In the genomic region with DNA sequence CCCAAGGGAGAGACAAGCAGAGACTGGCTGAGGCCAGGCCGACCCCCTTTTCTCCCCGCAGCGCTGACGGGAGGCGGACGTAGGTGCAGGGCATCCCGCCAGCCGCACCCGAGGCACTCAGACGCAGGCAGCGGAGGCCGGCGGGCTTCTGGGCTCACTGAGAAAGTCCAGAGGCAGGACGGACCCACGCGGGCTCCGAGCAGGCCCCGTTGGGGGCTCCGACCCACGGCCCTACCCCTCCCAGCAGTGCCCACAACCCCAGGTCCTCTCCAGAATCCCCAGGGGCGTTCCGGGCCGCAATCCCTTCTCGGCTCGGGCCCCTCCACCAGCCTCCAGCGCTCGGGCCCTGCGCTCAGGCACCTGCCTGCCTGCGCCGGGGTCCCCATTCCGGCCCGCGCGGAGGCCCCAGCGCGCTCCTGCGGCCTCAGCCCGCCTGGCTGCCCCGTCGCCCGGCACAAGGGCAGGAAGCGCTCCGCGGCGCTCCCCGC, we compare ENCODE assay signal across 8 cellular contexts. TPM values are rescaled to one million over a fixed set of nuclear protein-coding genes. Genes with fewer than 3 reads are reported as not detected.
DNase-seq lines count a peak whose midpoint lies in the region; ATAC-seq and TF ChIP-seq lines count a peak whose summit lies in the region.

No MANE protein-coding gene starts in this region.

- H3K27me3 ChIP-seq in BE2C (no peaks in the 10 kb centered on the region), PC-3 (ENCODE audit: low read length) (no peaks in the 10 kb centered on the region), transverse colon (no peaks in the 10 kb centered on the region)

- peak overlapping the region; percentile 71 for H3K4me3 ChIP-seq in BE2C (ENCODE audit: low read depth, low read length)
- peak overlapping the region; percentile 76 for H3K4me3 ChIP-seq in PC-3 (ENCODE audit: low read length)
- H3K4me3 ChIP-seq in transverse colon, result peak overlapping the region; percentile 52 to 94 (median 84)

- H3K9me3 ChIP-seq in BE2C (no peaks in the 10 kb centered on the region), PC-3 (ENCODE audit: low read length) (no peaks in the 10 kb centered on the region), transverse colon (no peaks in the 10 kb centered on the region)

- POLR2A ChIA-PET in PC-3 (lab: Charles Lee; ENCODE audit: unreplicated experiment), result no interaction called here

- H3K4me2 ChIP-seq in PC-3 (ENCODE audit: low read length), result peak overlapping the region; percentile 95

- CTCF ChIA-PET in PC-3 (lab: Charles Lee), result no interaction called here

- no TSS peak for BruUV-seq in PC-3 (replicated peaks; lab: Mats Ljungman, UMichigan)

- H3K4me1 ChIP-seq in BE2C, result no peaks in the 10 kb centered on the region
- H3K4me1 ChIP-seq in PC-3 (ENCODE audit: insufficient read depth, low read length), result peaks cover 9% of the 10 kb centered on the region; the same call in 1 of the 2 replicates
- peaks cover 12 to 50% (median 33%) of the 10 kb centered on the region in 4 donors for H3K4me1 ChIP-seq in transverse colon

- no peak for TF ChIP-seq CTCF in BE2C (IDR thresholded peaks at IDR 0.05; ENCODE audit: low read depth, low read length)
- TF ChIP-seq CTCF in PC-3 (conservative IDR thresholded peaks at IDR 0.05; ENCODE audit: low read depth, low read length), result no peak
- TF ChIP-seq CTCF in transverse colon (IDR thresholded peaks at IDR 0.05), result no peak

- TF ChIP-seq POLR2A in GM19099 (IDR thresholded peaks at IDR 0.05; ENCODE audit: extremely low read depth, insufficient read length, low read depth) (peak; percentile 26), transverse colon (IDR thresholded peaks at IDR 0.05) (peak; percentile 83)

- no peak for TF ChIP-seq EP300 in transverse colon (IDR thresholded peaks at IDR 0.05; ENCODE audit: low read depth)

- peak; percentile 15 for ATAC-seq in HG03378 (IDR thresholded peaks at IDR 0.05; ENCODE audit: unreplicated experiment)
- ATAC-seq in PC-3, result peak; percentile 28

- intact Hi-C loops in PC-3 (cut with micrococcal nuclease), result loop anchor here (2.0 kb wide), 1 partner anchor 137 kb away; a partner anchor contains a TSS
- intact Hi-C loops in transverse colon (cut with DNase I; ENCODE audit: low total_unique reads), result loop anchor here (2.0 kb wide), 1 partner anchor 141 kb away; no protein-coding TSS in a partner anchor

- H3F3A ChIP-seq in PC-3 (ENCODE audit: low read length, unreplicated experiment), result no peaks in the 10 kb centered on the region

- 0 to 1% methylated on average over 8 to 24 of the region's 46 CpGs for WGBS in transverse colon (ENCODE audit: low coverage in 1 of 2), 2 donors

- no peaks in the 10 kb centered on the region for H3K9me2 ChIP-seq in PC-3 (replicated peaks; ENCODE audit: low read length)

- peaks cover 7% of the 10 kb centered on the region for H4K20me1 ChIP-seq in PC-3 (ENCODE audit: low read length)

- H3K79me2 ChIP-seq in PC-3 (ENCODE audit: low read length), result peaks cover 52% of the 10 kb centered on the region

- peak; percentile 75 for DNase-seq in BE2C
- peak; percentile 56 for DNase-seq in PC-3
- DNase-seq in activated naive CD4-positive, alpha-beta T cell treated with anti-CD3 and anti-CD28 coated beads, Interleukin-2, amount 50 U/mL, for 16 hours, result peak; percentile 41
- peak; percentile 62 for DNase-seq in germinal center (ENCODE audit: low spot score)
- peak in 38 of 56 donors; percentile 10 to 70 (median 38) for DNase-seq in nucleus accumbens (lab: John Stamatoyannopoulos, UW)
- DNase-seq in transverse colon, result peak; percentile 80

- H3K27ac ChIP-seq in PC-3 (ENCODE audit: low read length) (no peak overlapping the region), transverse colon (peak overlapping the region; percentile 99)

- H3K36me3 ChIP-seq in BE2C (no peaks in the 10 kb centered on the region), PC-3 (ENCODE audit: low read depth, low read length) (0 out of 2 replicates have a peak, but pooled peaks cover 4% of the 10 kb centered on the region), transverse colon (no peaks in the 10 kb centered on the region)

- peak overlapping the region; percentile 62 for H2AFZ ChIP-seq in PC-3 (ENCODE audit: low read length)

- peak overlapping the region; percentile 86 for H3K9ac ChIP-seq in PC-3 (ENCODE audit: low read length)

- in situ Hi-C loops in transverse colon (cut with MboI; ENCODE audit: low pct_ligation_motif_present in 1 of 4, low pct_unique_long_range_greater_than_20kb in 1 of 4, low sequenced_read_pairs in 3 of 4), result no loop called here

RNA-seq across cellular contexts. Expression of a gene that starts 0.5 kb away (rescaled TPM):
- polyA plus RNA-seq in BE2C (2012; ENCODE audit: insufficient read depth, insufficient read length, low read depth), result 12.0 TPM
- total RNA-seq in PC-3 (2014; rRNA removed), result 14.5 and 16.0 TPM in 2 replicates
- 10 to 100 TPM; 10.1 to 27.9 (median 16.1) TPM for total RNA-seq in transverse colon
